In the genomic region with DNA sequence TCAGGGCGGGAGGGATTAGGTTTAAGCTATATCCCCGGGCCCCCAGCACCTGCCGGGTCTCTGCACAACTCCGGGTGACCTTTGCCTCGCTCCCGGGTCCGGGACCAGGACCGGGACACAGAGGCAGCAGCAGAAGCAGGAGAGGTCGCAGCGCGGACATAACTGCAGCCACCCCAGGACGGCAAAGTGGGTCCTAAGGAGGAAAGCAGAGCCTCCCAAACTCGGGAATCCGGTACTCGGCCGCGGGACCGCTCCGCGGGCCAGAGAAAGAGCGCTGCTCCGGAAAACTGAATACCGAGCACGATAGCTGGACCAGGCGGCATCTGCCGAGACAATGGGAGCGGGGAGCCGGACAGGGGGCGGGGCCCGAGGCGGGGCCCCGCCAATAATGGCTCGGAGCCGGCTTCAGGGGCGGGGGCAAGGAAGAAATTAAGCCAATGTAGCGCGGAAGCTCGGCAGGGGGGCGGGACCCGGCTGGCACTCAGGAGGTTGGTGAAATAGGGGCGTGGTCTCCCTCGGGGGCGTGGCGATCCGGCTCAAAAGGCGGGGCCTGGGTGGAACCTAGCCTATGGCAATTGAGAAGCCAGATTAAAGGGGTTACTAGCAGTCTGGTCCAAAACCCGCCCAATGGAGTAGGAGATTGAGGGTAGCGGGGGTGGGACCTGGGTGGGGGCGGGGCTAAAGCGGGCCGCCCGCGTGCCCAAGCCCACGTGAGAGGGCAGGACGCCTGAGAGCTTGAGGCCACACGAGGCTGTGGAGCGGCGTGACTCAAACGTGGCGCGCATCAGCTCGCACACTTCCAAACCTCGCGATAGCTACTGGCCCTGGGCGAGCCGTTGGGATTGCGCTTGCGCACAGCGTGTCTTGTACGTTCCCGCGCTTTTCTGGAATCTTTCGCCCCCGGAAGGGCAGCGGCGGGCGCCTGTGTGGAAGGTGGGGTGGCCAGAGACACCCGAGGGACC, we compare ENCODE assay signal across 1 cellular context.
TF ChIP-seq lines count a peak whose summit lies in the region.

A gene with protein sequence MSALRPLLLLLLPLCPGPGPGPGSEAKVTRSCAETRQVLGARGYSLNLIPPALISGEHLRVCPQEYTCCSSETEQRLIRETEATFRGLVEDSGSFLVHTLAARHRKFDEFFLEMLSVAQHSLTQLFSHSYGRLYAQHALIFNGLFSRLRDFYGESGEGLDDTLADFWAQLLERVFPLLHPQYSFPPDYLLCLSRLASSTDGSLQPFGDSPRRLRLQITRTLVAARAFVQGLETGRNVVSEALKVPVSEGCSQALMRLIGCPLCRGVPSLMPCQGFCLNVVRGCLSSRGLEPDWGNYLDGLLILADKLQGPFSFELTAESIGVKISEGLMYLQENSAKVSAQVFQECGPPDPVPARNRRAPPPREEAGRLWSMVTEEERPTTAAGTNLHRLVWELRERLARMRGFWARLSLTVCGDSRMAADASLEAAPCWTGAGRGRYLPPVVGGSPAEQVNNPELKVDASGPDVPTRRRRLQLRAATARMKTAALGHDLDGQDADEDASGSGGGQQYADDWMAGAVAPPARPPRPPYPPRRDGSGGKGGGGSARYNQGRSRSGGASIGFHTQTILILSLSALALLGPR (minus strand): TSS at position 342 of the 962 bp plus-strand sequence. CDS start 182 bp downstream, at position 160.
A gene with protein sequence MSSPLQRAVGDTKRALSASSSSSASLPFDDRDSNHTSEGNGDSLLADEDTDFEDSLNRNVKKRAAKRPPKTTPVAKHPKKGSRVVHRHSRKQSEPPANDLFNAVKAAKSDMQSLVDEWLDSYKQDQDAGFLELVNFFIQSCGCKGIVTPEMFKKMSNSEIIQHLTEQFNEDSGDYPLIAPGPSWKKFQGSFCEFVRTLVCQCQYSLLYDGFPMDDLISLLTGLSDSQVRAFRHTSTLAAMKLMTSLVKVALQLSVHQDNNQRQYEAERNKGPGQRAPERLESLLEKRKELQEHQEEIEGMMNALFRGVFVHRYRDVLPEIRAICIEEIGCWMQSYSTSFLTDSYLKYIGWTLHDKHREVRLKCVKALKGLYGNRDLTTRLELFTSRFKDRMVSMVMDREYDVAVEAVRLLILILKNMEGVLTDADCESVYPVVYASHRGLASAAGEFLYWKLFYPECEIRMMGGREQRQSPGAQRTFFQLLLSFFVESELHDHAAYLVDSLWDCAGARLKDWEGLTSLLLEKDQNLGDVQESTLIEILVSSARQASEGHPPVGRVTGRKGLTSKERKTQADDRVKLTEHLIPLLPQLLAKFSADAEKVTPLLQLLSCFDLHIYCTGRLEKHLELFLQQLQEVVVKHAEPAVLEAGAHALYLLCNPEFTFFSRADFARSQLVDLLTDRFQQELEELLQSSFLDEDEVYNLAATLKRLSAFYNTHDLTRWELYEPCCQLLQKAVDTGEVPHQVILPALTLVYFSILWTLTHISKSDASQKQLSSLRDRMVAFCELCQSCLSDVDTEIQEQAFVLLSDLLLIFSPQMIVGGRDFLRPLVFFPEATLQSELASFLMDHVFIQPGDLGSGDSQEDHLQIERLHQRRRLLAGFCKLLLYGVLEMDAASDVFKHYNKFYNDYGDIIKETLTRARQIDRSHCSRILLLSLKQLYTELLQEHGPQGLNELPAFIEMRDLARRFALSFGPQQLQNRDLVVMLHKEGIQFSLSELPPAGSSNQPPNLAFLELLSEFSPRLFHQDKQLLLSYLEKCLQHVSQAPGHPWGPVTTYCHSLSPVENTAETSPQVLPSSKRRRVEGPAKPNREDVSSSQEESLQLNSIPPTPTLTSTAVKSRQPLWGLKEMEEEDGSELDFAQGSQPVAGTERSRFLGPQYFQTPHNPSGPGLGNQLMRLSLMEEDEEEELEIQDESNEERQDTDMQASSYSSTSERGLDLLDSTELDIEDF (plus strand): TSS at position 879 of the 962 bp plus-strand sequence. CDS start 2,639 bp downstream, outside the sequence.

TF ChIP-seq in WTC11, 78 proteins besides CTCF, POLR2A, EP300 and RAD21 (continued from another document):
- no peak for TF ChIP-seq GRHL2 (CRISPR knock-in tag; IDR thresholded peaks at IDR 0.05; ENCODE audit: insufficient replicate concordance, severe bottlenecking)
- TF ChIP-seq ZNF121 (CRISPR knock-in tag; IDR thresholded peaks at IDR 0.05), result 0 out of 2 replicates have a peak, but pooled peaks have one; percentile 46
- TF ChIP-seq, protein P1, sequence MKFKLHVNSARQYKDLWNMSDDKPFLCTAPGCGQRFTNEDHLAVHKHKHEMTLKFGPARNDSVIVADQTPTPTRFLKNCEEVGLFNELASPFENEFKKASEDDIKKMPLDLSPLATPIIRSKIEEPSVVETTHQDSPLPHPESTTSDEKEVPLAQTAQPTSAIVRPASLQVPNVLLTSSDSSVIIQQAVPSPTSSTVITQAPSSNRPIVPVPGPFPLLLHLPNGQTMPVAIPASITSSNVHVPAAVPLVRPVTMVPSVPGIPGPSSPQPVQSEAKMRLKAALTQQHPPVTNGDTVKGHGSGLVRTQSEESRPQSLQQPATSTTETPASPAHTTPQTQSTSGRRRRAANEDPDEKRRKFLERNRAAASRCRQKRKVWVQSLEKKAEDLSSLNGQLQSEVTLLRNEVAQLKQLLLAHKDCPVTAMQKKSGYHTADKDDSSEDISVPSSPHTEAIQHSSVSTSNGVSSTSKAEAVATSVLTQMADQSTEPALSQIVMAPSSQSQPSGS (CRISPR knock-in tag; IDR thresholded peaks at IDR 0.05; ENCODE audit: borderline replicate concordance, low read depth), result peak; percentile 88
- peak; percentile 86; the same call in 1 of the 2 replicates for TF ChIP-seq ZNF138 (CRISPR knock-in tag; conservative IDR thresholded peaks at IDR 0.05)
- TF ChIP-seq RELA (CRISPR knock-in tag; IDR thresholded peaks at IDR 0.05; ENCODE audit: borderline replicate concordance), result peak; percentile 97
- TF ChIP-seq CREM (CRISPR knock-in tag; IDR thresholded peaks at IDR 0.05), result peak; percentile 82; the same call in 1 of the 2 replicates
- TF ChIP-seq E2F1 (CRISPR knock-in tag; IDR thresholded peaks at IDR 0.05), result peak; percentile 97
- TF ChIP-seq NFYB (CRISPR knock-in tag; conservative IDR thresholded peaks at IDR 0.05; ENCODE audit: low read depth), result peak; percentile 56
- no peak for TF ChIP-seq HMGA2 (CRISPR knock-in tag; IDR thresholded peaks at IDR 0.05)
- TF ChIP-seq, protein P2, sequence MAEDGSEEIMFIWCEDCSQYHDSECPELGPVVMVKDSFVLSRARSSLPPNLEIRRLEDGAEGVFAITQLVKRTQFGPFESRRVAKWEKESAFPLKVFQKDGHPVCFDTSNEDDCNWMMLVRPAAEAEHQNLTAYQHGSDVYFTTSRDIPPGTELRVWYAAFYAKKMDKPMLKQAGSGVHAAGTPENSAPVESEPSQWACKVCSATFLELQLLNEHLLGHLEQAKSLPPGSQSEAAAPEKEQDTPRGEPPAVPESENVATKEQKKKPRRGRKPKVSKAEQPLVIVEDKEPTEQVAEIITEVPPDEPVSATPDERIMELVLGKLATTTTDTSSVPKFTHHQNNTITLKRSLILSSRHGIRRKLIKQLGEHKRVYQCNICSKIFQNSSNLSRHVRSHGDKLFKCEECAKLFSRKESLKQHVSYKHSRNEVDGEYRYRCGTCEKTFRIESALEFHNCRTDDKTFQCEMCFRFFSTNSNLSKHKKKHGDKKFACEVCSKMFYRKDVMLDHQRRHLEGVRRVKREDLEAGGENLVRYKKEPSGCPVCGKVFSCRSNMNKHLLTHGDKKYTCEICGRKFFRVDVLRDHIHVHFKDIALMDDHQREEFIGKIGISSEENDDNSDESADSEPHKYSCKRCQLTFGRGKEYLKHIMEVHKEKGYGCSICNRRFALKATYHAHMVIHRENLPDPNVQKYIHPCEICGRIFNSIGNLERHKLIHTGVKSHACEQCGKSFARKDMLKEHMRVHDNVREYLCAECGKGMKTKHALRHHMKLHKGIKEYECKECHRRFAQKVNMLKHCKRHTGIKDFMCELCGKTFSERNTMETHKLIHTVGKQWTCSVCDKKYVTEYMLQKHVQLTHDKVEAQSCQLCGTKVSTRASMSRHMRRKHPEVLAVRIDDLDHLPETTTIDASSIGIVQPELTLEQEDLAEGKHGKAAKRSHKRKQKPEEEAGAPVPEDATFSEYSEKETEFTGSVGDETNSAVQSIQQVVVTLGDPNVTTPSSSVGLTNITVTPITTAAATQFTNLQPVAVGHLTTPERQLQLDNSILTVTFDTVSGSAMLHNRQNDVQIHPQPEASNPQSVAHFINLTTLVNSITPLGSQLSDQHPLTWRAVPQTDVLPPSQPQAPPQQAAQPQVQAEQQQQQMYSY (CRISPR knock-in tag; IDR thresholded peaks at IDR 0.05), result peak; percentile 73
